In genomic region chr7:74195968-74196654, GRCh38 we compare ENCODE assay signal across 8 cellular contexts. TPM values are rescaled to one million over a fixed set of nuclear protein-coding genes. Genes with fewer than 3 reads are reported as not detected.
DNase-seq lines count a peak whose midpoint lies in the region; ATAC-seq and TF ChIP-seq lines count a peak whose summit lies in the region.
"Not testable (repeated sequence)": the region's sequence is repeated elsewhere in the genome, so short reads cannot be mapped to it uniquely, and the experiment has no call there.
"Had no signal": no experiment of that assay in that cellular context is flagged by ENCODE, and none has a peak within 500 bp of the region (broad histone marks: within the 10 kb centered on the region; RNA-seq: fewer than 3 reads in every experiment).

No MANE protein-coding gene starts in this region.

- peaks cover 16% of the 10 kb centered on the region for H3K4me1 Mint-ChIP-seq in activated CD8-positive, alpha-beta memory T cell treated with anti-CD3 and anti-CD28 coated beads, Interleukin-2, amount 10 ng/mL, durations not matched to agents 7 days and 5 days
- not testable (repeated sequence) for H3K4me1 Mint-ChIP-seq in effector memory CD8-positive, alpha-beta T cell (ENCODE audit: low read depth in 2 of 2)

- H2BK20ac ChIP-seq in IMR-90 (ENCODE audit: low read depth, low read length) = not testable (repeated sequence)

- POLR2A ChIA-PET in IMR-90 (lab: Charles Lee; ENCODE audit: unreplicated experiment) = not testable (repeated sequence)

- H4K20me1 ChIP-seq in IMR-90 (ENCODE audit: insufficient read depth, low read length) = peaks cover 11% of the 10 kb centered on the region; the same call in 1 of the 2 replicates

- no CpG with 5 or more reads among the region's 19 CpGs for WGBS in IMR-90 (ENCODE audit: extremely low coverage in 2 of 2, insufficient read length in 1 of 2), 2 experiments
- 87 to 94% (median 88%) methylated on average over 12 to 16 of the region's 19 CpGs for WGBS in spleen, 5 donors

- H3K9me3 ChIP-seq in IMR-90 (ENCODE audit: control insufficient read depth, insufficient read depth, low read length); spleen: not testable (repeated sequence)

- not testable (repeated sequence) for H3K27me3 Mint-ChIP-seq in activated CD8-positive, alpha-beta memory T cell treated with anti-CD3 and anti-CD28 coated beads, Interleukin-2, amount 10 ng/mL, durations not matched to agents 7 days and 5 days; effector memory CD8-positive, alpha-beta T cell

- ATAC-seq in IMR-90 (ENCODE audit: low read depth); activated CD8-positive, alpha-beta memory T cell treated with anti-CD3 and anti-CD28 coated beads, Interleukin-2, amount 10 ng/mL, durations not matched to agents 7 days and 5 days; effector memory CD8-positive, alpha-beta T cell (replicated peaks): not testable (repeated sequence)
- ATAC-seq in left ventricle myocardium superior = peak; percentile 24

- TF ChIP-seq RAD21 in IMR-90 (IDR thresholded peaks at IDR 0.05; ENCODE audit: low read length) = not testable (repeated sequence)

- DNase-seq in IMR-90; activated CD8-positive, alpha-beta memory T cell treated with anti-CD3 and anti-CD28 coated beads, Interleukin-2, amount 10 ng/mL, durations not matched to agents 7 days and 5 days; effector memory CD8-positive, alpha-beta T cell; left ventricle myocardium superior: not testable (repeated sequence)
- DNase-seq in midbrain (lab: John Stamatoyannopoulos, UW) (peak; percentile 25), spleen (peak; percentile 41)

- H3K27ac ChIP-seq in IMR-90 (ENCODE audit: insufficient read depth, low read length) = not testable (repeated sequence)
- H3K27ac ChIP-seq in angular gyrus (ENCODE audit: low read depth, low read length) = peak overlapping the region; percentile 40
- peak overlapping the region in 3 of 8 donors; percentile 7 to 33 (median 22) for H3K27ac ChIP-seq in spleen

- CTCF ChIA-PET in IMR-90 (lab: Yijun Ruan, JAX) = not testable (repeated sequence)
- CTCF ChIA-PET in activated CD8-positive, alpha-beta memory T cell treated with anti-CD3 and anti-CD28 coated beads, Interleukin-2, amount 10 ng/mL, durations not matched to agents 7 days and 5 days (lab: Charles Lee) = interaction anchor here (2.1 to 2.7 kb wide), 2 partner anchors 11 to 205 kb away, joined by 6 to 17 read pairs; no protein-coding TSS in a partner anchor

- not testable (repeated sequence) for H3K27me3 ChIP-seq in IMR-90 (ENCODE audit: control insufficient read depth, insufficient read depth, low read length); spleen (replicated peaks in 1 of 7)

- not testable (repeated sequence) for H4K8ac ChIP-seq in IMR-90 (ENCODE audit: low read depth in 2 of 2, low read length in 2 of 2)

- not testable (repeated sequence) for H2AK5ac ChIP-seq in IMR-90 (ENCODE audit: low read depth, low read length)

- H2AK9ac ChIP-seq in IMR-90 (replicated peaks; ENCODE audit: low read depth, low read length, poor library complexity) = not testable (repeated sequence)

- not testable (repeated sequence) for H3K14ac ChIP-seq in IMR-90 (replicated peaks; ENCODE audit: low read depth, low read length)

- not testable (repeated sequence) for H3K56ac ChIP-seq in IMR-90 (ENCODE audit: extremely low read depth, insufficient read depth, low read length)

- peaks cover 43% of the 10 kb centered on the region for H3K36me3 Mint-ChIP-seq in activated CD8-positive, alpha-beta memory T cell treated with anti-CD3 and anti-CD28 coated beads, Interleukin-2, amount 10 ng/mL, durations not matched to agents 7 days and 5 days
- H3K36me3 Mint-ChIP-seq in effector memory CD8-positive, alpha-beta T cell (ENCODE audit: insufficient read depth) = peaks cover 82% of the 10 kb centered on the region

- not testable (repeated sequence) for TF ChIP-seq CTCF in IMR-90 (conservative IDR thresholded peaks at IDR 0.05; ENCODE audit: low read depth, low read length); spleen (IDR thresholded peaks at IDR 0.05 in 8 of 11, conservative IDR thresholded peaks at IDR 0.05 in 3 of 11)

- not testable (repeated sequence) for TF ChIP-seq POLR2A in IMR-90 (IDR thresholded peaks at IDR 0.05; ENCODE audit: low read depth, low read length); spleen (IDR thresholded peaks at IDR 0.05)

- H3K79me1 ChIP-seq in IMR-90 (ENCODE audit: low read depth in 1 of 2, low read length in 2 of 2) = peaks cover 15 to 28% of the 10 kb centered on the region in 2 experiments

- not testable (repeated sequence) for H3K9ac ChIP-seq in IMR-90 (ENCODE audit: low read depth, low read length)

- not testable (repeated sequence) for H3K4me3 ChIP-seq in IMR-90 (ENCODE audit: insufficient read depth, low read depth, low read length); spleen

- not testable (repeated sequence) for H3K9me1 ChIP-seq in IMR-90 (ENCODE audit: insufficient read depth, low read length)

- not testable (repeated sequence) for H2BK5ac ChIP-seq in IMR-90 (ENCODE audit: low read depth, low read length, poor library complexity, severe bottlenecking)

- not testable (repeated sequence) for H3K9me3 Mint-ChIP-seq in activated CD8-positive, alpha-beta memory T cell treated with anti-CD3 and anti-CD28 coated beads, Interleukin-2, amount 10 ng/mL, durations not matched to agents 7 days and 5 days (ENCODE audit: low read depth); effector memory CD8-positive, alpha-beta T cell

- peak overlapping the region; percentile 46 for H3K27ac Mint-ChIP-seq in activated CD8-positive, alpha-beta memory T cell treated with anti-CD3 and anti-CD28 coated beads, Interleukin-2, amount 10 ng/mL, durations not matched to agents 7 days and 5 days
- peak overlapping the region; percentile 73 to 80 for H3K27ac Mint-ChIP-seq in effector memory CD8-positive, alpha-beta T cell

- dilution Hi-C loops in IMR-90 (cut with HindIII; ENCODE audit: low sequenced_read_pairs, unreplicated experiment) = not testable (repeated sequence)

- H3K4me3 Mint-ChIP-seq in activated CD8-positive, alpha-beta memory T cell treated with anti-CD3 and anti-CD28 coated beads, Interleukin-2, amount 10 ng/mL, durations not matched to agents 7 days and 5 days = not testable (repeated sequence)
- peak overlapping the region; percentile 36 to 61 for H3K4me3 Mint-ChIP-seq in effector memory CD8-positive, alpha-beta T cell

- in situ Hi-C loops in IMR-90 (cut with MboI; ENCODE audit: low sequenced_read_pairs) = not testable (repeated sequence)

- H3K4me2 ChIP-seq in IMR-90 (ENCODE audit: low read depth, low read length) = not testable (repeated sequence)

- H3K23ac ChIP-seq in IMR-90 (ENCODE audit: low read depth, low read length) = not testable (repeated sequence)

- H3K36me3 ChIP-seq in IMR-90 (ENCODE audit: control insufficient read depth, insufficient read depth, low read length) (peaks cover 44% of the 10 kb centered on the region), spleen (peaks cover 0 to 80% (median 57%) of the 10 kb centered on the region in 6 donors)

- intact Hi-C loops in IMR-90 (cut with micrococcal nuclease); left ventricle myocardium superior (cut with micrococcal nuclease); spleen (cut with DNase I; ENCODE audit: low total_unique reads): not testable (repeated sequence)

- BruUV-seq in IMR-90 (replicated peaks; lab: Mats Ljungman, UMichigan) = TSS peak; percentile 84

- not testable (repeated sequence) for H4K5ac ChIP-seq in IMR-90 (ENCODE audit: low read depth, low read length)

- not testable (repeated sequence) for H3K4ac ChIP-seq in IMR-90 (ENCODE audit: low read depth, low read length)

- H2BK15ac ChIP-seq in IMR-90 (ENCODE audit: low read depth, low read length) = not testable (repeated sequence)

- not testable (repeated sequence) for H3K4me1 ChIP-seq in IMR-90 (ENCODE audit: control insufficient read depth, insufficient read depth, low read length); spleen

- not testable (repeated sequence) for H4K91ac ChIP-seq in IMR-90 (ENCODE audit: insufficient read depth, low read depth, low read length)

- not testable (repeated sequence) for H3K18ac ChIP-seq in IMR-90 (ENCODE audit: low read depth, low read length)

- not testable (repeated sequence) for H2BK120ac ChIP-seq in IMR-90 (ENCODE audit: low read depth, low read length)

- not testable (repeated sequence) for H2AFZ ChIP-seq in IMR-90 (replicated peaks; ENCODE audit: low read length, poor library complexity)

RNA-seq across cellular contexts. Expression of gene LAT2, which starts 13.7 kb away (rescaled TPM):
- total RNA-seq in IMR-90 (2012; rRNA removed) (under 0.01 and 0.36 TPM in 2 replicates), left ventricle myocardium superior (2.7 TPM), spleen (100 to 1,000 TPM in 1 of 7 donors, 10 to 100 TPM in 6; 58.9 to 100 (median 76.4) TPM)
- polyA plus RNA-seq in IMR-90 (2012; rRNA removed) (0.50 and 0.77 TPM in 2 replicates), spleen (100 to 1,000 TPM; 108 to 130 (median 127) TPM)
- 0.41 and 0.60 TPM in 2 replicates for polyA plus RNA-seq in IMR-90 (2012; cell fraction: cytosol; rRNA removed)
- polyA plus RNA-seq in IMR-90 (2012; cell fraction: nucleus; rRNA removed; ENCODE audit: low replicate concordance) = 3.3 and 4.1 TPM in 2 replicates
- 10 to 100 TPM; 15.3 to 17.6 TPM for total RNA-seq in activated CD8-positive, alpha-beta memory T cell treated with anti-CD3 and anti-CD28 coated beads, Interleukin-2, amount 10 ng/mL, durations not matched to agents 7 days and 5 days
- total RNA-seq: G401 had no signal

RNA-seq across cellular contexts. Expression of gene EIF4H, which starts 22.0 kb away (rescaled TPM):
- total RNA-seq in IMR-90 (2012; rRNA removed) (241 and 269 TPM in 2 replicates), left ventricle myocardium superior (172 TPM), spleen (100 to 1,000 TPM; 179 to 224 (median 197) TPM)
- polyA plus RNA-seq in IMR-90 (2012; rRNA removed) (292 and 321 TPM in 2 replicates), spleen (100 to 1,000 TPM in 1 of 3 donors, 10 to 100 TPM in 2; 75.5 to 133 (median 98.4) TPM)
- polyA plus RNA-seq in IMR-90 (2012; cell fraction: cytosol; rRNA removed) = 244 and 296 TPM in 2 replicates
- polyA plus RNA-seq in IMR-90 (2012; cell fraction: nucleus; rRNA removed; ENCODE audit: low replicate concordance) = 160 and 211 TPM in 2 replicates
- 100 to 1,000 TPM; 278 to 322 TPM for total RNA-seq in activated CD8-positive, alpha-beta memory T cell treated with anti-CD3 and anti-CD28 coated beads, Interleukin-2, amount 10 ng/mL, durations not matched to agents 7 days and 5 days

RNA-seq across cellular contexts. Expression of gene RFC2, which starts 58.1 kb away (rescaled TPM):
- total RNA-seq in IMR-90 (2012; rRNA removed) (33.9 and 37.8 TPM in 2 replicates), left ventricle myocardium superior (10.5 TPM), spleen (10 to 100 TPM in 6 of 7 donors, 1 to 10 TPM in 1; 7.5 to 24.7 (median 19.0) TPM)
- polyA plus RNA-seq in IMR-90 (2012; rRNA removed) (23.2 and 25.2 TPM in 2 replicates), spleen (10 to 100 TPM; 17.0 to 25.0 (median 23.2) TPM)
- polyA plus RNA-seq in IMR-90 (2012; cell fraction: cytosol; rRNA removed) = 11.9 and 31.1 TPM in 2 replicates
- 4.2 and 7.5 TPM in 2 replicates for polyA plus RNA-seq in IMR-90 (2012; cell fraction: nucleus; rRNA removed; ENCODE audit: low replicate concordance)
- 10 to 100 TPM; 70.5 to 76.8 TPM for total RNA-seq in activated CD8-positive, alpha-beta memory T cell treated with anti-CD3 and anti-CD28 coated beads, Interleukin-2, amount 10 ng/mL, durations not matched to agents 7 days and 5 days
